15 cellular contexts compared by ENCODE assay signal in genomic region chr10:131770946-131771633, GRCh38.
DNase-seq lines count a peak whose midpoint lies in the region; ATAC-seq and TF ChIP-seq lines count a peak whose summit lies in the region.
"Had no signal": no experiment of that assay in that cellular context is flagged by ENCODE, and none has a peak within 500 bp of the region (broad histone marks: within the 10 kb centered on the region; RNA-seq: fewer than 3 reads in every experiment).

No MANE protein-coding gene starts in this region.

- peak overlapping the region; percentile 68 for H3K23ac ChIP-seq in neuronal stem cell (ENCODE audit: low read depth, low read length, poor library complexity)

- H3K36me3 ChIP-seq in neuronal stem cell (replicated peaks in 1 of 2; ENCODE audit: control insufficient read depth in 2 of 2, insufficient read depth in 2 of 2, low read length in 2 of 2) (no peaks in the 10 kb centered on the region), thyroid gland (no peaks in the 10 kb centered on the region)

- no peaks in the 10 kb centered on the region for H3K79me1 ChIP-seq in neuronal stem cell (ENCODE audit: low read depth, low read length)

- no peak overlapping the region for H3K27ac ChIP-seq in neuronal stem cell (replicated peaks; ENCODE audit: low read length)
- no peak overlapping the region for H3K27ac ChIP-seq in thyroid gland

- no peak overlapping the region for H3K27ac Mint-ChIP-seq in stimulated activated naive CD8-positive, alpha-beta T cell treated with anti-CD3 and anti-CD28 coated beads, Interleukin-15, amount 100 ng/mL, for 72 hours
- H3K27ac Mint-ChIP-seq in chondrocyte (ENCODE audit: unreplicated experiment) = no peak overlapping the region
- H3K27ac Mint-ChIP-seq: CD8-positive, alpha-beta T cell; IgD-negative memory B cell had no signal

- H2AK5ac ChIP-seq in neuronal stem cell (ENCODE audit: low read depth, low read length) = peak overlapping the region; percentile 20

- peaks cover 6 to 13% of the 10 kb centered on the region in 2 donors for H3K9me3 Mint-ChIP-seq in stimulated activated naive CD8-positive, alpha-beta T cell treated with anti-CD3 and anti-CD28 coated beads, Interleukin-15, amount 100 ng/mL, for 72 hours
- peaks cover 9% of the 10 kb centered on the region for H3K9me3 Mint-ChIP-seq in chondrocyte (ENCODE audit: low read depth)

- WGBS in neuronal stem cell (ENCODE audit: extremely low coverage in 2 of 2, insufficient read length in 2 of 2, insufficient replicate concordance in 1 of 2), 2 donors = no CpG with 5 or more reads among the region's 21 CpGs
- WGBS in thyroid gland, 2 donors = 80 to 82% methylated on average over 16 to 19 of the region's 21 CpGs

- no peak for DNase-seq in stimulated activated naive CD8-positive, alpha-beta T cell treated with anti-CD3 and anti-CD28 coated beads, Interleukin-15, amount 100 ng/mL, for 72 hours
- DNase-seq in stimulated activated naive CD8-positive, alpha-beta T cell treated with anti-CD3 and anti-CD28 coated beads, Interleukin-15, Interleukin-2, amounts not matched to agents 100 U/mL and 50 U/mL, for 24 hours = no peak
- peak; percentile 73 for DNase-seq in chondrocyte (ENCODE audit: low spot score)
- DNase-seq in neuronal stem cell (ENCODE audit: low spot score) = no peak
- no peak for DNase-seq in amygdala (lab: John Stamatoyannopoulos, UW)
- no peak for DNase-seq in effector CD4-positive, alpha-beta T cell
- DNase-seq in thyroid gland = no peak
- DNase-seq: ACHN; CD8-positive, alpha-beta T cell; COR-L47; DMS153; DND-41; GF-D8 had no signal

- no peak for TF ChIP-seq POLR2A in thyroid gland (IDR thresholded peaks at IDR 0.05)

- no peak overlapping the region for H3K4me2 ChIP-seq in neuronal stem cell (ENCODE audit: insufficient read depth, low read length, poor library complexity, severe bottlenecking)

- no peak overlapping the region for H3K4me3 Mint-ChIP-seq in stimulated activated naive CD8-positive, alpha-beta T cell treated with anti-CD3 and anti-CD28 coated beads, Interleukin-15, amount 100 ng/mL, for 72 hours
- H3K4me3 Mint-ChIP-seq in chondrocyte (ENCODE audit: unreplicated experiment) = no peak overlapping the region
- H3K4me3 Mint-ChIP-seq: CD14-positive monocyte; CD8-positive, alpha-beta T cell; IgD-negative memory B cell had no signal

- H3K4me1 ChIP-seq in neuronal stem cell (ENCODE audit: control insufficient read depth in 2 of 2, insufficient read depth in 1 of 2, low read depth in 1 of 2, low read length in 2 of 2) (peaks cover 0 to 3% of the 10 kb centered on the region in 2 donors), thyroid gland (no peaks in the 10 kb centered on the region)

- H2AFZ ChIP-seq in neuronal stem cell (ENCODE audit: low read length) = no peak overlapping the region

- no peak overlapping the region for H3K4ac ChIP-seq in neuronal stem cell (ENCODE audit: low read length)

- H3K14ac ChIP-seq in neuronal stem cell (ENCODE audit: low read length) = no peak overlapping the region

- no peak overlapping the region for H4K91ac ChIP-seq in neuronal stem cell (ENCODE audit: low read depth, low read length, poor library complexity)

- H3K9me3 ChIP-seq in neuronal stem cell (replicated peaks in 1 of 2; ENCODE audit: control insufficient read depth in 2 of 2, insufficient read depth in 1 of 2, low read depth in 1 of 2, low read length in 2 of 2) (peaks cover 0 to 2% of the 10 kb centered on the region in 2 donors), thyroid gland (no peaks in the 10 kb centered on the region)

- peak overlapping the region; percentile 80 for H3K18ac ChIP-seq in neuronal stem cell (ENCODE audit: low read length)

- no peak overlapping the region for H2BK12ac ChIP-seq in neuronal stem cell (ENCODE audit: low read length)

- H2BK5ac ChIP-seq in neuronal stem cell (ENCODE audit: low read length) = no peak overlapping the region

- H3K27me3 ChIP-seq in neuronal stem cell (ENCODE audit: control insufficient read depth in 3 of 3, insufficient read depth in 3 of 3, low read depth in 1 of 3, low read length in 3 of 3) (peaks cover 0 to 8% (median 0%) of the 10 kb centered on the region in 3 experiments), thyroid gland (no peaks in the 10 kb centered on the region)

- H3K4me1 Mint-ChIP-seq in stimulated activated naive CD8-positive, alpha-beta T cell treated with anti-CD3 and anti-CD28 coated beads, Interleukin-15, amount 100 ng/mL, for 72 hours = no peaks in the 10 kb centered on the region
- no peaks in the 10 kb centered on the region for H3K4me1 Mint-ChIP-seq in chondrocyte (ENCODE audit: low read depth)
- H3K4me1 Mint-ChIP-seq: CD14-positive monocyte, IgD-negative memory B cell had no signal

- peak; percentile 22 for ATAC-seq in stimulated activated naive CD8-positive, alpha-beta T cell treated with anti-CD3 and anti-CD28 coated beads, Interleukin-15, amount 100 ng/mL, for 72 hours
- ATAC-seq in stimulated activated naive CD8-positive, alpha-beta T cell treated with anti-CD3 and anti-CD28 coated beads, Interleukin-15, Interleukin-2, amounts not matched to agents 100 U/mL and 50 U/mL, for 24 hours = no peak
- ATAC-seq: CD8-positive, alpha-beta T cell had no signal

- no peak overlapping the region for H3K9ac ChIP-seq in neuronal stem cell (ENCODE audit: low read depth, low read length, poor library complexity)

- no peak overlapping the region for H4K8ac ChIP-seq in neuronal stem cell (ENCODE audit: low read depth, low read length)

- H3K36me3 Mint-ChIP-seq in chondrocyte (ENCODE audit: low read depth) = no peaks in the 10 kb centered on the region
- H3K36me3 Mint-ChIP-seq: CD14-positive monocyte; CD8-positive, alpha-beta T cell; IgD-negative memory B cell had no signal

- H3K4me3 ChIP-seq in neuronal stem cell (ENCODE audit: low read length in 2 of 2) = peak overlapping the region in 1 of 2 donors; percentile 36
- H3K4me3 ChIP-seq in thyroid gland (replicated peaks in 1 of 3) = no peak overlapping the region

- H3K27me3 Mint-ChIP-seq in stimulated activated naive CD8-positive, alpha-beta T cell treated with anti-CD3 and anti-CD28 coated beads, Interleukin-15, amount 100 ng/mL, for 72 hours = no peaks in the 10 kb centered on the region
- peaks cover 3% of the 10 kb centered on the region for H3K27me3 Mint-ChIP-seq in chondrocyte (ENCODE audit: low read depth)

- intact Hi-C loops in thyroid gland (cut with DNase I) = no loop called here

- H2BK120ac ChIP-seq in neuronal stem cell (ENCODE audit: low read depth, low read length) = no peak overlapping the region

- TF ChIP-seq CTCF in chondrocyte (IDR thresholded peaks at IDR 0.05) (no peak), thyroid gland (IDR thresholded peaks at IDR 0.05) (no peak)

- peak overlapping the region; percentile 39 for H2BK15ac ChIP-seq in neuronal stem cell (ENCODE audit: low read length)
